23 cellular contexts compared by ENCODE assay signal in genomic region chr1:159030865-159031472, GRCh38. TPM values are rescaled to one million over a fixed set of nuclear protein-coding genes. Genes with fewer than 3 reads are reported as not detected.
A peak's percentile ranks its signal among the peaks of the same experiment; 100 is the strongest.
DNase-seq lines count a peak whose midpoint lies in the region; ATAC-seq, FAIRE-seq and TF ChIP-seq lines count a peak whose summit lies in the region.
"Had no signal": no experiment of that assay in that cellular context is flagged by ENCODE, and none has a peak within 500 bp of the region (broad histone marks: within the 10 kb centered on the region; RNA-seq: fewer than 3 reads in every experiment).

No MANE protein-coding gene starts in this region.

- no peak; the same call in 2 of the 3 replicates for ATAC-seq in GM12878
- no peak for ATAC-seq in GM18505 (IDR thresholded peaks at IDR 0.05; ENCODE audit: unreplicated experiment)
- ATAC-seq: left lung, Panc1 had no signal

- H3K4me3 Mint-ChIP-seq in CD14-positive monocyte: no peak overlapping the region
- H3K4me3 Mint-ChIP-seq in osteocyte (ENCODE audit: unreplicated experiment): no peak overlapping the region
- H3K4me3 Mint-ChIP-seq: activated naive CD4-positive, alpha-beta T cell treated with anti-CD3 and anti-CD28 coated beads, Interleukin-2, amount 10 ng/mL, durations not matched to agents 7 days and 5 days; brain had no signal

- H3K27ac Mint-ChIP-seq in CD14-positive monocyte (peak overlapping the region in 4 of 7 donors; percentile 32 to 74 (median 48)), osteocyte (ENCODE audit: unreplicated experiment) (no peak overlapping the region)
- H3K27ac Mint-ChIP-seq: brain had no signal

- peaks cover 0 to 2% (median 0%) of the 10 kb centered on the region in 3 donors for H3K27me3 Mint-ChIP-seq in CD14-positive monocyte (ENCODE audit: low read depth in 3 of 3)
- H3K27me3 Mint-ChIP-seq in osteocyte (ENCODE audit: unreplicated experiment): no peaks in the 10 kb centered on the region
- H3K27me3 Mint-ChIP-seq: activated naive CD4-positive, alpha-beta T cell treated with anti-CD3 and anti-CD28 coated beads, Interleukin-2, amount 10 ng/mL, durations not matched to agents 7 days and 5 days had no signal

- TF ChIP-seq POLR2A in GM12878 (IDR thresholded peaks at IDR 0.05; ENCODE audit: low read depth, low read length) (no peak), esophagus squamous epithelium (IDR thresholded peaks at IDR 0.05) (no peak), GM18505 (IDR thresholded peaks at IDR 0.05; ENCODE audit: borderline replicate concordance, extremely low read depth, insufficient read depth, insufficient read length) (no peak)

- H4K20me1 ChIP-seq in GM23248 (ENCODE audit: insufficient read depth) (no peaks in the 10 kb centered on the region; the same call in 1 of the 2 replicates), GM12878 (ENCODE audit: control insufficient read depth, insufficient read depth) (peaks cover 5% of the 10 kb centered on the region; the same call in 1 of the 2 replicates)

- in situ Hi-C loops in GM23248 (cut with MboI) (no loop called here), GM12878 (cut with MboI) (loop anchor here (25.0 kb wide), 1 partner anchor 1306 kb away; the partner anchor contains the start of genes COPA and NCSTN)

- H3K4me1 Mint-ChIP-seq in CD14-positive monocyte (peaks cover 29% of the 10 kb centered on the region), osteocyte (ENCODE audit: unreplicated experiment) (peaks cover 15% of the 10 kb centered on the region)
- H3K4me1 Mint-ChIP-seq: brain had no signal

- TF ChIP-seq EP300 in GM12878 (IDR thresholded peaks at IDR 0.05; ENCODE audit: borderline replicate concordance in 1 of 2, control insufficient read depth in 1 of 2, low read depth in 2 of 2, low read length in 2 of 2): no peak

- H3K9me3 ChIP-seq in GM23248 (ENCODE audit: low read depth) (no peaks in the 10 kb centered on the region), GM12878 (replicated peaks; ENCODE audit: control insufficient read depth, insufficient read depth, low read length) (no peaks in the 10 kb centered on the region; the same call in 2 of the 3 replicates), esophagus squamous epithelium (no peaks in the 10 kb centered on the region)
- H3K9me3 ChIP-seq: left lung had no signal

- no TSS peak for BruUV-seq in GM12878 (replicated peaks; lab: Mats Ljungman, UMichigan)

- SMC1A ChIA-PET in GM12878 (lab: Charles Lee; ENCODE audit: uncharacterized antibody, unreplicated experiment): interaction anchor here (0.9 to 3.1 kb wide), 7 partner anchors 9 to 45 kb away, joined by 3 to 10 read pairs (median 4); partner anchors contain the start of gene AIM2

- intact Hi-C loops in CD14-positive monocyte (cut with micrococcal nuclease) (no loop called here), GM12878 (cut with micrococcal nuclease; ENCODE audit: unreplicated experiment) (no loop called here), esophagus squamous epithelium (cut with DNase I) (no loop called here)

- no peak for DNase-seq in CD14-positive monocyte (ENCODE audit: low spot score)
- peak; percentile 21 for DNase-seq in GM23248
- no peak for DNase-seq in GM12878 (ENCODE audit: low read depth, low spot score)
- DNase-seq in myocyte (ENCODE audit: low read depth): peak; percentile 3
- no peak for DNase-seq in esophagus squamous epithelium (lab: John Stamatoyannopoulos, UW)
- no peak for DNase-seq in osteocyte (ENCODE audit: extremely low spot score, unreplicated experiment)
- no peak for DNase-seq in globus pallidus (ENCODE audit: low spot score)
- DNase-seq: activated naive CD4-positive, alpha-beta T cell treated with anti-CD3 and anti-CD28 coated beads, Interleukin-2, amount 10 ng/mL, durations not matched to agents 7 days and 5 days; GDM1; glutamatergic neuron; left lung; NCI-H1417 treated with DMSO at 0.1 percent for 48 hours; NCI-H2227 treated with DMSO at 0.1 percent for 48 hours; stimulated activated CD4-positive, alpha-beta T cell treated with anti-CD3 and anti-CD28 coated beads, Interleukin-2, amount 100 ng/mL, for 48 hours had no signal

- H3K9me3 Mint-ChIP-seq in CD14-positive monocyte: no peaks in the 10 kb centered on the region
- peaks cover 4% of the 10 kb centered on the region for H3K9me3 Mint-ChIP-seq in osteocyte (ENCODE audit: unreplicated experiment)

- no peak overlapping the region for H3K4me3 ChIP-seq in GM23248
- no peak overlapping the region for H3K4me3 ChIP-seq in GM12878
- no peak overlapping the region for H3K4me3 ChIP-seq in esophagus squamous epithelium
- H3K4me3 ChIP-seq: esophagus muscularis mucosa, left lung, SK-N-MC, skin epidermis had no signal

- H3K4me1 ChIP-seq in GM23248 (ENCODE audit: insufficient read depth): no peaks in the 10 kb centered on the region
- H3K4me1 ChIP-seq in GM12878 (ENCODE audit: control insufficient read depth, insufficient read depth, low read length): no peaks in the 10 kb centered on the region
- peaks cover 0 to 53% (median 29%) of the 10 kb centered on the region in 3 donors for H3K4me1 ChIP-seq in esophagus squamous epithelium

- no peak overlapping the region for H2AFZ ChIP-seq in GM23248
- H2AFZ ChIP-seq in GM12878 (ENCODE audit: control insufficient read depth, low read depth, low read length): no peak overlapping the region

- TF ChIP-seq CTCF in CD14-positive monocyte (IDR thresholded peaks at IDR 0.05): no peak
- TF ChIP-seq CTCF in GM12878 (IDR thresholded peaks at IDR 0.05 in 2 of 3, conservative IDR thresholded peaks at IDR 0.05 in 1 of 3; ENCODE audit: control insufficient read depth in 2 of 3, extremely low read depth in 1 of 3, insufficient read depth in 1 of 3, low read depth in 3 of 3, low read length in 3 of 3): no peak
- TF ChIP-seq CTCF in esophagus squamous epithelium (IDR thresholded peaks at IDR 0.05): no peak
- no peak for TF ChIP-seq CTCF in osteocyte (IDR thresholded peaks at IDR 0.05)

- H3K36me3 ChIP-seq in GM23248 (ENCODE audit: low read depth): peaks cover 50% of the 10 kb centered on the region
- H3K36me3 ChIP-seq in GM12878 (ENCODE audit: control insufficient read depth in 2 of 2, insufficient read depth in 2 of 2, low read length in 1 of 2): peaks cover 13 to 44% of the 10 kb centered on the region in 2 experiments
- peaks cover 8 to 88% (median 17%) of the 10 kb centered on the region in 3 donors for H3K36me3 ChIP-seq in esophagus squamous epithelium

- 49 to 52% methylated on average over 3 of the region's 3 CpGs for WGBS in GM23248 (ENCODE audit: low coverage in 1 of 2, low lambda C conversion rate in 2 of 2, missing lambda C conversion rate in 2 of 2), 2 experiments
- WGBS in GM12878 (ENCODE audit: insufficient coverage, insufficient replicate concordance, low lambda C conversion rate, missing lambda C conversion rate): 100% methylated on average over 3 of the region's 3 CpGs
- WGBS in esophagus squamous epithelium, 2 donors: 42 to 61% methylated on average over 3 of the region's 3 CpGs

- RAD21 ChIA-PET in GM12878 (lab: Charles Lee; ENCODE audit: unreplicated experiment): interaction anchor here (1.3 kb wide), 1 partner anchor 9 kb away, joined by 4 read pairs; no protein-coding TSS in a partner anchor

- FAIRE-seq in GM12878 (lab: Jason Lieb, UNC): no peak
- FAIRE-seq: GM12892 had no signal

- POLR2A ChIA-PET in GM12878 (lab: Charles Lee): interaction anchor here (1.5 kb wide), 1 partner anchor 9 kb away, joined by 5 read pairs; no protein-coding TSS in a partner anchor

- peaks cover 4% of the 10 kb centered on the region; the same call in 1 of the 2 replicates for H3F3A ChIP-seq in GM23248 (ENCODE audit: insufficient read depth)

- CTCF ChIA-PET in GM12878 (lab: Yijun Ruan, JAX): interaction anchor here (0.7 to 1.2 kb wide), 3 partner anchors 15 to 42 kb away, joined by 3 read pairs; no protein-coding TSS in a partner anchor

- no peak overlapping the region for H3K4me2 ChIP-seq in GM23248 (ENCODE audit: unreplicated experiment)
- no peak overlapping the region for H3K4me2 ChIP-seq in GM12878 (ENCODE audit: control insufficient read depth, insufficient read depth)

- H3K27me3 ChIP-seq in GM23248 (replicated peaks; ENCODE audit: insufficient read depth) (no peaks in the 10 kb centered on the region), GM12878 (replicated peaks in 1 of 2; ENCODE audit: control insufficient read depth in 2 of 2, insufficient read depth in 2 of 2, low read length in 1 of 2) (no peaks in the 10 kb centered on the region), esophagus squamous epithelium (no peaks in the 10 kb centered on the region)
- H3K27me3 ChIP-seq: esophagus muscularis mucosa, left lung had no signal

- H3K27ac ChIP-seq in GM23248: no peak overlapping the region
- H3K27ac ChIP-seq in GM12878 (ENCODE audit: control insufficient read depth, insufficient read depth): no peak overlapping the region
- peak overlapping the region in 2 of 4 donors; percentile 7 to 55 for H3K27ac ChIP-seq in esophagus squamous epithelium
- H3K27ac ChIP-seq: esophagus muscularis mucosa, left lung, SK-N-MC had no signal

- H3K79me2 ChIP-seq in GM23248 (ENCODE audit: insufficient read depth): peaks cover 91% of the 10 kb centered on the region
- peaks cover 51% of the 10 kb centered on the region for H3K79me2 ChIP-seq in GM12878 (ENCODE audit: control insufficient read depth, insufficient read depth, low read length)

- H3K9me2 ChIP-seq in GM23248 (ENCODE audit: insufficient read depth): no peaks in the 10 kb centered on the region

- H3K9ac ChIP-seq in GM23248: no peak overlapping the region
- no peak overlapping the region for H3K9ac ChIP-seq in GM12878 (ENCODE audit: control insufficient read depth, insufficient read depth, low read length)

- TF ChIP-seq RAD21 in GM12878 (IDR thresholded peaks at IDR 0.05; ENCODE audit: insufficient read depth, low read depth, low read length): no peak

- H3K36me3 Mint-ChIP-seq in CD14-positive monocyte: peaks cover 91 to 98% of the 10 kb centered on the region in 2 donors
- H3K36me3 Mint-ChIP-seq in osteocyte (ENCODE audit: unreplicated experiment): peaks cover 55% of the 10 kb centered on the region

RNA-seq across cellular contexts. Expression of gene IFI16, which starts 21.3 kb away (rescaled TPM):
- polyA plus RNA-seq in CD14-positive monocyte (10 to 100 TPM; 64.8 to 99.7 TPM), GM23248 (2016; fragmentation: Nextera tagmentation; extraction: Ambion mirVana) (88.1 and 88.9 TPM in 2 replicates), GM12878 (2011; rRNA removed) (375 and 581 TPM in 2 replicates), GM12878 (2014; fragmentation: Illumina TruSeq; extraction: Trizol) (366 and 473 TPM in 2 replicates), GM12878 (2014; fragmentation: Nextera tagmentation; extraction: Ambion mirVana) (100 to 1,000 TPM; 191 to 255 TPM), GM12878 (2014; rRNA removed) (188 and 232 TPM in 2 replicates), GM12878 (2016; fragmentation: Nextera tagmentation; extraction: Ambion mirVana) (100 to 1,000 TPM; 149 to 165 TPM)
- total RNA-seq in GM23248 (2014; rRNA removed; shearing (Covaris generic)): 36.4 and 45.5 TPM in 2 replicates
- total RNA-seq in GM12878 (2013; cell fraction: nucleolus; rRNA removed): 152 and 157 TPM in 2 replicates
- total RNA-seq in GM12878 (2014; rRNA removed) (147 and 155 TPM in 2 replicates), GM12878 (2014; rRNA removed; fragmentation: Illumina TruSeq; extraction: Trizol) (120 and 123 TPM in 2 replicates), GM12878 (2021) (185 and 196 TPM in 2 replicates), myocyte (46.5 and 71.7 TPM in 2 replicates), esophagus squamous epithelium (100 to 1,000 TPM in 2 of 4 donors, 10 to 100 TPM in 2; 46.1 to 154 (median 96.9) TPM), osteocyte (62.4 and 65.9 TPM in 2 replicates)
- polyA plus RNA-seq in GM12878 (2011; ENCODE audit: low read depth): 119 TPM
- polyA plus RNA-seq in GM12878 (2011; cell fraction: cytosol; rRNA removed): 144 and 189 TPM in 2 replicates
- polyA plus RNA-seq in GM12878 (2011; cell fraction: nucleus; rRNA removed): 193 and 199 TPM in 2 replicates
- polyA plus RNA-seq in GM12878 (2012): 175 and 215 TPM in 2 replicates
- 163 and 190 TPM in 2 replicates for polyA minus RNA-seq in GM12878 (2011; rRNA and poly(A)+ RNA removed)
- 90.2 and 92.9 TPM in 2 replicates for polyA minus RNA-seq in GM12878 (2011; cell fraction: cytosol; rRNA and poly(A)+ RNA removed)
- 119 and 143 TPM in 2 replicates for polyA minus RNA-seq in GM12878 (2011; cell fraction: nucleus; rRNA and poly(A)+ RNA removed)
- polyA plus RNA-seq in myocyte (2012): 41.7 TPM
- total RNA-seq: HT-29 had no signal

RNA-seq across cellular contexts. Expression of gene AIM2, which starts 45.6 kb away (rescaled TPM):
- polyA plus RNA-seq in CD14-positive monocyte (1 to 10 TPM; 9.0 to 9.8 TPM), GM23248 (2016; fragmentation: Nextera tagmentation; extraction: Ambion mirVana) (2.5 and 2.6 TPM in 2 replicates), GM12878 (2011; rRNA removed) (35.7 and 58.8 TPM in 2 replicates), GM12878 (2014; fragmentation: Illumina TruSeq; extraction: Trizol) (13.3 and 17.3 TPM in 2 replicates), GM12878 (2014; fragmentation: Nextera tagmentation; extraction: Ambion mirVana) (10 to 100 TPM; 13.4 to 16.7 TPM), GM12878 (2014; rRNA removed) (7.2 and 10.0 TPM in 2 replicates), GM12878 (2016; fragmentation: Nextera tagmentation; extraction: Ambion mirVana) (10 to 100 TPM; 10.6 to 12.8 TPM)
- total RNA-seq in GM23248 (2014; rRNA removed; shearing (Covaris generic)): 1.3 TPM in 2 replicates
- total RNA-seq in GM12878 (2013; cell fraction: nucleolus; rRNA removed): 44.5 and 49.9 TPM in 2 replicates
- total RNA-seq in GM12878 (2014; rRNA removed) (9.3 and 9.7 TPM in 2 replicates), GM12878 (2014; rRNA removed; fragmentation: Illumina TruSeq; extraction: Trizol) (12.9 and 15.2 TPM in 2 replicates), GM12878 (2021) (7.9 and 8.9 TPM in 2 replicates), myocyte (not detected in 2 replicates), esophagus squamous epithelium (1 to 10 TPM in 2 of 4 donors, under 1 TPM in 2; 0.27 to 3.2 (median 1.1) TPM), osteocyte (not detected in 2 replicates)
- 15.1 TPM for polyA plus RNA-seq in GM12878 (2011; ENCODE audit: low read depth)
- polyA plus RNA-seq in GM12878 (2011; cell fraction: cytosol; rRNA removed): 9.4 and 10.9 TPM in 2 replicates
- polyA plus RNA-seq in GM12878 (2011; cell fraction: nucleus; rRNA removed): 17.4 and 22.9 TPM in 2 replicates
- 16.7 and 16.8 TPM in 2 replicates for polyA plus RNA-seq in GM12878 (2012)
- 11.3 and 14.4 TPM in 2 replicates for polyA minus RNA-seq in GM12878 (2011; rRNA and poly(A)+ RNA removed)
- polyA minus RNA-seq in GM12878 (2011; cell fraction: cytosol; rRNA and poly(A)+ RNA removed): 8.9 and 9.6 TPM in 2 replicates
- 6.6 and 10.0 TPM in 2 replicates for polyA minus RNA-seq in GM12878 (2011; cell fraction: nucleus; rRNA and poly(A)+ RNA removed)
- polyA plus RNA-seq in myocyte (2012): not detected
- total RNA-seq: dermis microvascular lymphatic vessel endothelial cell, HT-29 had no signal

Comparison
In these comparisons a context has a peak if more than half of its experiments do, and no peak if none do; other contexts are left out.
1. DNase-seq: peak in GM23248 (single experiment) and myocyte (single experiment); none in CD14-positive monocyte (single experiment), GM12878 (single experiment), esophagus squamous epithelium (single experiment), osteocyte (single experiment) and globus pallidus (single experiment).